ENCODE assay signal across 8 cellular contexts in genomic region chr13:100394005-100394695, GRCh38.
DNase-seq lines count a peak whose midpoint lies in the region; ATAC-seq and TF ChIP-seq lines count a peak whose summit lies in the region.

No MANE protein-coding gene starts in this region.

- CTCF ChIA-PET in AG04450 (lab: Charles Lee) (interaction anchor here (1.9 kb wide), 1 partner anchor 121 kb away, joined by 5 read pairs; no protein-coding TSS in a partner anchor), T-cell (lab: Charles Lee) (no interaction called here)

- peak overlapping the region; percentile 53 for H3K4me2 ChIP-seq in mesenchymal stem cell (ENCODE audit: low read length, poor library complexity, severe bottlenecking)

- H3K27ac Mint-ChIP-seq in T-cell: peak overlapping the region; percentile 41 to 72

- peaks cover 13% of the 10 kb centered on the region for H3K36me3 Mint-ChIP-seq in T-cell

- H2BK12ac ChIP-seq in mesenchymal stem cell (ENCODE audit: low read length in 2 of 2): no peak overlapping the region

- peak overlapping the region; percentile 6 to 40 for H3K18ac ChIP-seq in mesenchymal stem cell (ENCODE audit: low read depth in 1 of 2, low read length in 2 of 2)

- H2BK120ac ChIP-seq in mesenchymal stem cell (ENCODE audit: low read depth, low read length): peak overlapping the region; percentile 19

- H3K4me3 Mint-ChIP-seq in T-cell: peak overlapping the region in 1 of 3 donors; percentile 11

- no peak overlapping the region for H4K91ac ChIP-seq in mesenchymal stem cell (ENCODE audit: low read length)

- H3K27me3 Mint-ChIP-seq in T-cell: no peaks in the 10 kb centered on the region

- POLR2A ChIA-PET in AG04450 (lab: Yijun Ruan, JAX) (interaction anchor here (0.6 to 1.9 kb wide), 2 partner anchors 305 to 555 kb away, joined by 3 to 14 read pairs; partner anchors contain the start of gene PCCA), T-cell (lab: Charles Lee) (no interaction called here)

- DNase-seq in AG04450 (ENCODE audit: low read depth, low spot score) (peak; percentile 61), T-cell (peak in 1 of 34 experiments; percentile 3), mesenchymal stem cell (peak; percentile 84), OCI-M1 (lab: John Stamatoyannopoulos, UW) (no peak), RKO (ENCODE audit: low spot score) (no peak), SHP77 (lab: John Stamatoyannopoulos, UW) (no peak)

- no peak overlapping the region for H2BK15ac ChIP-seq in mesenchymal stem cell (ENCODE audit: low read depth, poor library complexity, severe bottlenecking)

- H3K9ac ChIP-seq in mesenchymal stem cell (ENCODE audit: low read length): peak overlapping the region; percentile 89

- H3K27me3 ChIP-seq in AG04450 (ENCODE audit: control insufficient read depth, insufficient read depth, low read length): no peaks in the 10 kb centered on the region
- H3K27me3 ChIP-seq in mesenchymal stem cell (ENCODE audit: control insufficient read depth in 1 of 2, insufficient read depth in 1 of 2, low read length in 2 of 2): no peaks in the 10 kb centered on the region

- ATAC-seq in GM18508 (IDR thresholded peaks at IDR 0.05; ENCODE audit: insufficient read depth, unreplicated experiment): peak; percentile 78
- peak; percentile 96 for ATAC-seq in HG02852 (IDR thresholded peaks at IDR 0.05; ENCODE audit: unreplicated experiment)
- ATAC-seq in T-cell (replicated peaks in 1 of 4): peak; percentile 17 to 70 (median 53)

- H2BK5ac ChIP-seq in mesenchymal stem cell (ENCODE audit: low read depth, low read length, poor library complexity, severe bottlenecking): peak overlapping the region; percentile 31

- H3K23ac ChIP-seq in mesenchymal stem cell (ENCODE audit: low read length in 2 of 2): no peak overlapping the region

- peak overlapping the region in 1 of 2 experiments; percentile 37 for H3K4ac ChIP-seq in mesenchymal stem cell (ENCODE audit: low read depth in 1 of 2, low read length in 2 of 2)

- H3K4me1 ChIP-seq in mesenchymal stem cell (ENCODE audit: control insufficient read depth, insufficient read depth, low read depth, low read length): peaks cover 9% of the 10 kb centered on the region

- no peak for TF ChIP-seq CTCF in AG04450 (IDR thresholded peaks at IDR 0.05; ENCODE audit: low read depth, low read length)

- H3K9me3 Mint-ChIP-seq in T-cell: peaks cover 0 to 4% (median 0%) of the 10 kb centered on the region in 3 donors

- no peaks in the 10 kb centered on the region for H3K9me3 ChIP-seq in AG04450 (ENCODE audit: control insufficient read depth, insufficient read depth, low read length)
- H3K9me3 ChIP-seq in mesenchymal stem cell (ENCODE audit: control insufficient read depth, low read length): no peaks in the 10 kb centered on the region

- peak overlapping the region; percentile 77 for H2AK5ac ChIP-seq in mesenchymal stem cell (ENCODE audit: low read length, severe bottlenecking)

- peaks cover 4 to 27% (median 24%) of the 10 kb centered on the region in 3 donors for H3K4me1 Mint-ChIP-seq in T-cell

- peaks cover 12% of the 10 kb centered on the region for H3K79me1 ChIP-seq in mesenchymal stem cell (replicated peaks; ENCODE audit: low read length, poor library complexity, severe bottlenecking)

- no peak overlapping the region for H4K8ac ChIP-seq in mesenchymal stem cell (ENCODE audit: low read length)

- H2AFZ ChIP-seq in mesenchymal stem cell (ENCODE audit: low read depth, low read length): no peak overlapping the region

- peaks cover 0 to 7% of the 10 kb centered on the region in 2 experiments for H3K36me3 ChIP-seq in mesenchymal stem cell (ENCODE audit: control insufficient read depth in 1 of 2, insufficient read depth in 2 of 2, low read depth in 1 of 2, low read length in 2 of 2)

- H3K4me3 ChIP-seq in AG04450 (ENCODE audit: low read depth, low read length): peak overlapping the region; percentile 31
- H3K4me3 ChIP-seq in mesenchymal stem cell (ENCODE audit: insufficient read depth in 1 of 2, low read depth in 1 of 2, low read length in 2 of 2): peak overlapping the region in 1 of 2 experiments; percentile 69

- WGBS in mesenchymal stem cell: 0% methylated on average over 3 of the region's 9 CpGs

- H3K14ac ChIP-seq in mesenchymal stem cell (ENCODE audit: low read length in 2 of 2): no peak overlapping the region

- H3K27ac ChIP-seq in AG04450 (ENCODE audit: low read depth, low read length) (peak overlapping the region; percentile 77), mesenchymal stem cell (ENCODE audit: low read length, poor library complexity, severe bottlenecking) (peak overlapping the region; percentile 98)

Comparison
In these comparisons a context has a peak if more than half of its experiments do, and no peak if none do; other contexts are left out.
1. DNase-seq: peak in AG04450 (single experiment) and mesenchymal stem cell (single experiment); none in OCI-M1 (single experiment), RKO (single experiment) and SHP77 (0 of 2).
2. Peak in every context shown above with its lines, with median percentiles within 50 percentile points of each other: ATAC-seq.